ENCODE assay signal across 32 cellular contexts in genomic region chr15:63679588-63679987, GRCh38.
"Had no signal": no experiment of that assay in that cellular context is flagged by ENCODE, and none has a peak within 500 bp of the region (broad histone marks: within the 10 kb centered on the region; RNA-seq: fewer than 3 reads in every experiment).

No MANE protein-coding gene starts in this region.

- H3K9me3 ChIP-seq: esophagus muscularis mucosa, gastroesophageal sphincter, heart left ventricle, mucosa of descending colon, neutrophil, right lobe of liver, testis, tibial artery had no signal

- H3K27ac Mint-ChIP-seq: mesothelial cell of epicardium; natural killer cell treated with Interleukin-12 subunit alpha and Interleukin-12 subunit beta and Interleukin-15 and Interleukin-18, amount 100 ng/mL, for 72 hours; progenitor cell of endocrine pancreas; type B pancreatic cell had no signal

- H3K79me2 ChIP-seq: hepatocyte, parathyroid adenoma had no signal

- FAIRE-seq: endothelial cell of umbilical vein, kidney had no signal

- H2AFZ ChIP-seq: hepatocyte, parathyroid adenoma had no signal

- H3K4me1 ChIP-seq: esophagus muscularis mucosa, foreskin keratinocyte, gastroesophageal sphincter, parathyroid adenoma, testis, tibial artery had no signal

- H3K27me3 Mint-ChIP-seq: naive B cell; natural killer cell treated with Interleukin-12 subunit alpha and Interleukin-12 subunit beta and Interleukin-15 and Interleukin-18, amount 100 ng/mL, for 72 hours; progenitor cell of endocrine pancreas; type B pancreatic cell had no signal

- DNase-seq: dermis blood vessel endothelial cell; effector memory CD4-positive, alpha-beta T cell; heart left ventricle; kidney; mesenchymal stem cell; mucosa of descending colon; naive B cell; right lobe of liver; stimulated activated CD4-positive, alpha-beta T cell treated with anti-CD3 and anti-CD28 coated beads, Interleukin-12 subunit alpha, Interleukin-12 subunit beta, amount 100 ng/mL, for 4 hours; stimulated activated CD4-positive, alpha-beta T cell treated with anti-CD3 and anti-CD28 coated beads, Interleukin-1b, Interleukin-23, amount 100 ng/mL, for 48 hours; stimulated activated CD4-positive, alpha-beta T cell treated with anti-CD3 and anti-CD28 coated beads, Interleukin-4, amount 100 ng/mL, for 1 hour; stimulated activated CD8-positive, alpha-beta memory T cell treated with anti-CD3 and anti-CD28 coated beads, Interleukin-4, amount 100 ng/mL, for 48 hours; stimulated activated naive CD8-positive, alpha-beta T cell treated with anti-CD3 and anti-CD28 coated beads, Interleukin-15, Interleukin-2, amounts not matched to agents 100 U/mL and 50 U/mL, for 24 hours; substantia nigra; testis; tibial artery had no signal

- H3K9me3 Mint-ChIP-seq: mesothelial cell of epicardium; naive B cell; natural killer cell treated with Interleukin-12 subunit alpha and Interleukin-12 subunit beta and Interleukin-15 and Interleukin-18, amount 100 ng/mL, for 72 hours; neural crest cell; type B pancreatic cell had no signal

- H3K9ac ChIP-seq: parathyroid adenoma had no signal

- H3K27me3 ChIP-seq: esophagus muscularis mucosa, foreskin keratinocyte, gastroesophageal sphincter, heart left ventricle, hepatocyte, neutrophil, right lobe of liver, testis, tibial artery had no signal

- ATAC-seq: foreskin keratinocyte; gastroesophageal sphincter; heart left ventricle; left lobe of liver; mucosa of descending colon; natural killer cell treated with Interleukin-12 subunit alpha and Interleukin-12 subunit beta and Interleukin-15 and Interleukin-18, amount 100 ng/mL, for 72 hours; right lobe of liver; stimulated activated naive CD8-positive, alpha-beta T cell treated with anti-CD3 and anti-CD28 coated beads, Interleukin-15, Interleukin-2, amounts not matched to agents 100 U/mL and 50 U/mL, for 24 hours had no signal

- H3K27ac ChIP-seq: coronary artery, esophagus muscularis mucosa, foreskin keratinocyte, gastroesophageal sphincter, heart left ventricle, hepatocyte, neutrophil, parathyroid adenoma, right lobe of liver, testis, tibial artery had no signal

- H3K4me2 ChIP-seq: hepatocyte, smooth muscle cell had no signal

- H3K4me3 Mint-ChIP-seq: mesothelial cell of epicardium; naive B cell; natural killer cell treated with Interleukin-12 subunit alpha and Interleukin-12 subunit beta and Interleukin-15 and Interleukin-18, amount 100 ng/mL, for 72 hours; neural crest cell; type B pancreatic cell had no signal

- H3K4me3 ChIP-seq: coronary artery, esophagus muscularis mucosa, gastroesophageal sphincter, heart left ventricle, hepatocyte, lung, mucosa of descending colon, right lobe of liver, smooth muscle cell, testis, tibial artery had no signal

- H3K4me1 Mint-ChIP-seq: mesothelial cell of epicardium, neural crest cell had no signal
